Comparison of ENCODE assay signal across 11 cellular contexts in genomic region chrX:110172215-110172614, GRCh38.
A peak's percentile ranks its signal among the peaks of the same experiment; 100 is the strongest.
DNase-seq lines count a peak whose midpoint lies in the region; ATAC-seq and TF ChIP-seq lines count a peak whose summit lies in the region.
"Had no signal": no experiment of that assay in that cellular context is flagged by ENCODE, and none has a peak within 500 bp of the region (broad histone marks: within the 10 kb centered on the region; RNA-seq: fewer than 3 reads in every experiment).

No MANE protein-coding gene starts in this region.

- TF ChIP-seq CTCF in RWPE2 (IDR thresholded peaks at IDR 0.05; ENCODE audit: poor library complexity, severe bottlenecking): no peak

- peak overlapping the region; percentile 89 for H3K27ac ChIP-seq in RWPE2 (ENCODE audit: poor library complexity, severe bottlenecking)
- H3K27ac ChIP-seq: hepatocyte had no signal

- no peaks in the 10 kb centered on the region for H3K27me3 ChIP-seq in RWPE2 (ENCODE audit: insufficient read depth, poor library complexity, severe bottlenecking)
- H3K27me3 ChIP-seq: hepatocyte had no signal

- no peak for DNase-seq in RWPE2 (ENCODE audit: low spot score)
- no peak for DNase-seq in effector CD8-positive, alpha-beta T cell (lab: John Stamatoyannopoulos, UW)
- DNase-seq in pons (ENCODE audit: low spot score): no peak
- no peak for DNase-seq in stimulated activated naive CD4-positive, alpha-beta T cell treated with Interleukin-2 at 50 U/mL for 16 hours (lab: John Stamatoyannopoulos, UW)
- DNase-seq in activated CD4-positive, alpha-beta T cell treated with anti-CD3 and anti-CD28 coated beads for 48 hours: no peak
- DNase-seq: caudate nucleus, OCI-M1 had no signal

- no peaks in the 10 kb centered on the region for H3K9me3 ChIP-seq in RWPE2 (ENCODE audit: severe bottlenecking)

- no peak overlapping the region for H3K4me3 ChIP-seq in RWPE2 (ENCODE audit: severe bottlenecking)
- H3K4me3 ChIP-seq: hepatocyte had no signal

- H3K36me3 ChIP-seq in RWPE2 (ENCODE audit: low read depth): no peaks in the 10 kb centered on the region

- H3K4me1 ChIP-seq in RWPE2 (ENCODE audit: insufficient read depth, poor library complexity, severe bottlenecking): peaks cover 18% of the 10 kb centered on the region

- ATAC-seq in GM18517 (IDR thresholded peaks at IDR 0.05; ENCODE audit: unreplicated experiment): peak; percentile 98
- peak; percentile 99 for ATAC-seq in GM21367 (IDR thresholded peaks at IDR 0.05; ENCODE audit: unreplicated experiment)
- peak; percentile 98 for ATAC-seq in HG03103 (IDR thresholded peaks at IDR 0.05; ENCODE audit: low read depth, unreplicated experiment)
- no peak for ATAC-seq in RWPE2 (ENCODE audit: low read depth)
